In genomic region chr17:75721463-75722011, GRCh38 we compare ENCODE assay signal across 10 cellular contexts. TPM values are rescaled to one million over a fixed set of nuclear protein-coding genes. Genes with fewer than 3 reads are reported as not detected.
A peak's percentile ranks its signal among the peaks of the same experiment; 100 is the strongest.
DNase-seq lines count a peak whose midpoint lies in the region; ATAC-seq, FAIRE-seq and TF ChIP-seq lines count a peak whose summit lies in the region.
"Had no signal": no experiment of that assay in that cellular context is flagged by ENCODE, and none has a peak within 500 bp of the region (broad histone marks: within the 10 kb centered on the region; RNA-seq: fewer than 3 reads in every experiment).

No MANE protein-coding gene starts in this region.

- POLR2A ChIA-PET in H1 (lab: Charles Lee; ENCODE audit: partially characterized antibody), result interaction anchor here (0.8 to 7.1 kb wide), 8 partner anchors 8 to 65 kb away, joined by 3 to 45 read pairs (median 6); partner anchors contain the start of gene RECQL5
- POLR2A ChIA-PET in naive thymus-derived CD4-positive, alpha-beta T cell (lab: Charles Lee), result interaction anchor here (1.3 kb wide), 1 partner anchor 32 kb away, joined by 6 read pairs; no protein-coding TSS in a partner anchor

- H3K27ac ChIP-seq in 22Rv1 (no peak overlapping the region), H1 (ENCODE audit: low read depth, low read length) (no peak overlapping the region)
- H3K27ac ChIP-seq in naive thymus-derived CD4-positive, alpha-beta T cell (ENCODE audit: low read depth, low read length), result no peak overlapping the region

- H2BK12ac ChIP-seq in H1 (ENCODE audit: low read depth, low read length), result peak overlapping the region; percentile 9; the same call in 1 of the 2 replicates

- H3K23me2 ChIP-seq in H1 (ENCODE audit: low read depth, low read length), result peaks cover 11% of the 10 kb centered on the region; the same call in 1 of the 2 replicates

- no peak overlapping the region for H2BK120ac ChIP-seq in H1 (replicated peaks; ENCODE audit: low read depth, low read length)

- H3K27me3 Mint-ChIP-seq in naive thymus-derived CD4-positive, alpha-beta T cell, result peaks cover 0 to 30% (median 4%) of the 10 kb centered on the region in 5 donors

- peaks cover 4 to 7% (median 6%) of the 10 kb centered on the region in 7 donors for H3K4me1 Mint-ChIP-seq in naive thymus-derived CD4-positive, alpha-beta T cell

- TF ChIP-seq EP300 in H1 (IDR thresholded peaks at IDR 0.05; ENCODE audit: borderline replicate concordance in 1 of 2, low read depth in 2 of 2, low read length in 2 of 2), result no peak

- H3K9me3 ChIP-seq in H1 (ENCODE audit: insufficient read depth in 2 of 2, low read depth in 1 of 2, low read length in 1 of 2), result no peaks in the 10 kb centered on the region
- H3K9me3 ChIP-seq in naive thymus-derived CD4-positive, alpha-beta T cell (ENCODE audit: control insufficient read depth in 2 of 3, low read length in 3 of 3), result no peaks in the 10 kb centered on the region

- H3K79me2 ChIP-seq in H1 (ENCODE audit: control insufficient read depth in 1 of 2, insufficient read depth in 2 of 2, low read length in 2 of 2), result no peaks in the 10 kb centered on the region

- WGBS in H1 (ENCODE audit: extremely low coverage in 1 of 2, insufficient coverage in 1 of 2, insufficient read length in 1 of 2, insufficient replicate concordance in 2 of 2, low coverage in 1 of 2, low lambda C conversion rate in 2 of 2, missing lambda C conversion rate in 1 of 2), 2 experiments, result 28% methylated on average over 13 of the region's 33 CpGs; no CpG with 5 or more reads in 1 of the 2 experiments

- peak overlapping the region; percentile 53 for H4K91ac ChIP-seq in H1 (replicated peaks; ENCODE audit: insufficient read length, low read length)

- H3K4me3 Mint-ChIP-seq in naive thymus-derived CD4-positive, alpha-beta T cell, result peak overlapping the region in 8 of 10 donors; percentile 14 to 68 (median 51)

- peaks cover 4 to 30% (median 17%) of the 10 kb centered on the region in 4 experiments; a peak in 6 of 7 replicates for H3K27me3 ChIP-seq in H1 (replicated peaks in 1 of 4; ENCODE audit: control insufficient read depth in 3 of 4, extremely low read depth in 1 of 4, insufficient read depth in 3 of 4, low read length in 3 of 4)
- H3K27me3 ChIP-seq in naive thymus-derived CD4-positive, alpha-beta T cell (ENCODE audit: control insufficient read depth in 2 of 2, insufficient read depth in 2 of 2, low read length in 2 of 2), result no peaks in the 10 kb centered on the region

- FAIRE-seq in H1 (lab: Jason Lieb, UNC), result no peak
- FAIRE-seq: colon had no signal

- TF ChIP-seq RAD21 in H1 (IDR thresholded peaks at IDR 0.05 in 1 of 2, conservative IDR thresholded peaks at IDR 0.05 in 1 of 2; ENCODE audit: low read depth in 2 of 2, low read length in 2 of 2), result no peak

- H3K9me3 Mint-ChIP-seq in naive thymus-derived CD4-positive, alpha-beta T cell, result no peaks in the 10 kb centered on the region

- TF ChIP-seq CTCF in 22Rv1 (IDR thresholded peaks at IDR 0.05) (peak; percentile 26; the same call in 1 of the 2 replicates), LNCaP clone FGC (IDR thresholded peaks at IDR 0.05; ENCODE audit: control insufficient read depth, extremely low read depth, insufficient read depth) (no peak), H1 (IDR thresholded peaks at IDR 0.05; ENCODE audit: control extremely low read depth in 1 of 3, insufficient read depth in 1 of 3, low read depth in 1 of 3, low read length in 3 of 3) (no peak)

- H3K36me3 Mint-ChIP-seq in naive thymus-derived CD4-positive, alpha-beta T cell, result no peaks in the 10 kb centered on the region

- H3K79me1 ChIP-seq in H1 (ENCODE audit: low read depth, low read length), result no peaks in the 10 kb centered on the region

- H3K18ac ChIP-seq in H1 (ENCODE audit: extremely low read depth, low read length), result peak overlapping the region; percentile 60; the same call in 1 of the 2 replicates

- intact Hi-C loops in naive thymus-derived CD4-positive, alpha-beta T cell (cut with micrococcal nuclease), result loop anchor here in 1 of 2 donors (1.0 kb wide), 2 partner anchors 46 to 88 kb away; partner anchors contain the start of gene SMIM5

- H3K14ac ChIP-seq in H1 (ENCODE audit: insufficient read length), result no peak overlapping the region

- no peaks in the 10 kb centered on the region for H3K36me3 ChIP-seq in H1 (ENCODE audit: control insufficient read depth in 2 of 4, insufficient read depth in 4 of 4, low read length in 3 of 4)
- no peaks in the 10 kb centered on the region for H3K36me3 ChIP-seq in naive thymus-derived CD4-positive, alpha-beta T cell (ENCODE audit: control insufficient read depth in 2 of 3, insufficient read depth in 3 of 3, low read length in 3 of 3)

- TF ChIP-seq POLR2A in H1 (IDR thresholded peaks at IDR 0.05; ENCODE audit: control extremely low read depth in 1 of 2, low read depth in 2 of 2, low read length in 2 of 2), result no peak

- H2AK5ac ChIP-seq in H1 (ENCODE audit: low read depth, low read length), result no peak overlapping the region; the same call in 1 of the 2 replicates

- H3K56ac ChIP-seq in H1 (replicated peaks; ENCODE audit: insufficient read length, low read depth, low read length), result no peak overlapping the region

- H3K4me2 ChIP-seq in H1 (ENCODE audit: insufficient read depth in 1 of 2, low read depth in 2 of 2, low read length in 2 of 2), result peak overlapping the region; percentile 70 to 86

- peak overlapping the region; percentile 73; the same call in 1 of the 2 replicates for H2AFZ ChIP-seq in H1 (ENCODE audit: low read length)

- ATAC-seq in naive thymus-derived CD4-positive, alpha-beta T cell, result no peak
- ATAC-seq in GM21390 (IDR thresholded peaks at IDR 0.05; ENCODE audit: unreplicated experiment) (no peak), GM21515 (IDR thresholded peaks at IDR 0.05; ENCODE audit: unreplicated experiment) (no peak)

- no peak overlapping the region for H3K4ac ChIP-seq in H1 (replicated peaks; ENCODE audit: insufficient read length, low read depth, low read length)

- H2BK5ac ChIP-seq in H1 (ENCODE audit: low read depth, low read length), result no peak overlapping the region

- 0 out of 7 replicates have a peak overlapping the region, but pooled peaks of 1 of the 4 experiments have one; percentile 5 for H3K9ac ChIP-seq in H1 (replicated peaks in 1 of 4; ENCODE audit: extremely low read depth in 1 of 4, low read depth in 3 of 4, low read length in 3 of 4)

- H4K8ac ChIP-seq in H1 (ENCODE audit: extremely low read depth, insufficient read depth, low read length), result peak overlapping the region; percentile 35; the same call in 1 of the 2 replicates

- peaks cover 0 to 8% (median 4%) of the 10 kb centered on the region in 4 experiments; a peak in 3 of 7 replicates for H3K4me1 ChIP-seq in H1 (replicated peaks in 1 of 4; ENCODE audit: control insufficient read depth in 3 of 4, insufficient read depth in 4 of 4, low read length in 3 of 4)
- peaks cover 0 to 5% of the 10 kb centered on the region in 2 donors for H3K4me1 ChIP-seq in naive thymus-derived CD4-positive, alpha-beta T cell (ENCODE audit: control insufficient read depth in 2 of 2, insufficient read depth in 2 of 2, low read length in 2 of 2)

- CTCF ChIA-PET in H1 (lab: Charles Lee; ENCODE audit: partially characterized antibody), result interaction anchor here (0.6 to 3.0 kb wide), 13 partner anchors 10 to 265 kb away, joined by 3 to 31 read pairs (median 7); no protein-coding TSS in a partner anchor
- CTCF ChIA-PET in naive thymus-derived CD4-positive, alpha-beta T cell (lab: Charles Lee), result interaction anchor here (0.8 to 1.8 kb wide), 2 partner anchors 33 to 75 kb away, joined by 3 to 13 read pairs; a partner anchor contains a TSS

- H3K4me3 ChIP-seq in LNCaP clone FGC (ENCODE audit: low read depth, low read length), result peak overlapping the region; percentile 40
- peak overlapping the region; percentile 47 to 74 (median 50) for H3K4me3 ChIP-seq in H1 (ENCODE audit: extremely low read depth in 1 of 4, insufficient read depth in 2 of 4, low read depth in 3 of 4, low read length in 4 of 4)
- no peak overlapping the region for H3K4me3 ChIP-seq in naive thymus-derived CD4-positive, alpha-beta T cell (ENCODE audit: low read length)

- H3K27ac Mint-ChIP-seq in naive thymus-derived CD4-positive, alpha-beta T cell, result no peak overlapping the region

- no peak overlapping the region for H2BK20ac ChIP-seq in H1 (ENCODE audit: low read length)

- no peak overlapping the region; the same call in 1 of the 2 replicates for H2BK15ac ChIP-seq in H1 (ENCODE audit: low read length)

- no peak overlapping the region for H4K5ac ChIP-seq in H1 (ENCODE audit: insufficient read length, low read depth, low read length)

- no peak overlapping the region for H3K23ac ChIP-seq in H1 (ENCODE audit: insufficient read length)

- no peaks in the 10 kb centered on the region for H4K20me1 ChIP-seq in H1 (replicated peaks in 1 of 2; ENCODE audit: control insufficient read depth in 1 of 2, insufficient read depth in 2 of 2, low read length in 2 of 2)

- DNase-seq in LNCaP clone FGC (ENCODE audit: low read depth), result no peak
- peak in 1 of 2 experiments; percentile 54 for DNase-seq in H1 (ENCODE audit: low read depth in 1 of 2, low spot score in 2 of 2)
- DNase-seq in naive thymus-derived CD4-positive, alpha-beta T cell, result no peak
- no peak for DNase-seq in NCI-H446 treated with DMSO at 0.1 percent for 48 hours (lab: John Stamatoyannopoulos, UW)
- DNase-seq in activated gamma-delta T cell (lab: John Stamatoyannopoulos, UW), result no peak
- DNase-seq: NK-92 treated with Interleukin-12 subunit alpha and Interleukin-12 subunit beta, amount 100 ng/mL, for 24 hours had no signal

RNA-seq across cellular contexts. Expression of gene ITGB4, which starts 0.3 kb away (rescaled TPM):
- total RNA-seq in H1 (2021; fragmentation: NEBNext Ultra II Directional; extraction: Animal tissue kit (Norgen Biotek cat#: 25700)), result 5.4 and 5.6 TPM in 2 replicates
- 5.2 and 8.4 TPM in 2 replicates for polyA plus RNA-seq in H1 (2011; rRNA removed)
- 3.5 TPM for polyA plus RNA-seq in H1 (2011; cell fraction: cytosol; rRNA removed)
- 12.3 TPM for polyA plus RNA-seq in H1 (2011; cell fraction: nucleus; rRNA removed)
- polyA plus RNA-seq in H1 (2012, experiment 1 of 2), result 4.4 to 8.2 TPM (median 6.4 TPM) in 4 replicates
- polyA plus RNA-seq in H1 (2012, experiment 2 of 2), result 5.0 TPM
- 10.2 TPM for polyA plus RNA-seq in H1 (2013, experiment 1 of 2)
- 7.5 TPM for polyA plus RNA-seq in H1 (2013, experiment 2 of 2)
- polyA minus RNA-seq in H1 (2011; rRNA and poly(A)+ RNA removed), result 7.9 and 8.0 TPM in 2 replicates
- polyA minus RNA-seq in H1 (2011; cell fraction: cytosol; rRNA and poly(A)+ RNA removed), result 7.6 TPM
- polyA minus RNA-seq in H1 (2011; cell fraction: nucleus; rRNA and poly(A)+ RNA removed), result 6.2 TPM
- 1 to 10 TPM in 3 of 5 experiments, under 1 TPM in 2; 0.49 to 1.8 (median 1.2) TPM for total RNA-seq in naive thymus-derived CD4-positive, alpha-beta T cell
- polyA plus RNA-seq in naive thymus-derived CD4-positive, alpha-beta T cell, result under 1 TPM; 0.09 to 0.35 TPM

RNA-seq across cellular contexts. Expression of gene GALK1, which starts 43.5 kb away (rescaled TPM):
- total RNA-seq in H1 (2021; fragmentation: NEBNext Ultra II Directional; extraction: Animal tissue kit (Norgen Biotek cat#: 25700)), result 31.0 and 34.1 TPM in 2 replicates
- polyA plus RNA-seq in H1 (2011; rRNA removed), result 47.9 and 65.5 TPM in 2 replicates
- 44.5 TPM for polyA plus RNA-seq in H1 (2011; cell fraction: cytosol; rRNA removed)
- 55.8 TPM for polyA plus RNA-seq in H1 (2011; cell fraction: nucleus; rRNA removed)
- polyA plus RNA-seq in H1 (2012, experiment 1 of 2), result 16.4 to 35.1 TPM (median 32.3 TPM) in 4 replicates
- polyA plus RNA-seq in H1 (2012, experiment 2 of 2), result 35.2 TPM
- 21.9 TPM for polyA plus RNA-seq in H1 (2013, experiment 1 of 2)
- 20.6 TPM for polyA plus RNA-seq in H1 (2013, experiment 2 of 2)
- 12.2 and 12.8 TPM in 2 replicates for polyA minus RNA-seq in H1 (2011; rRNA and poly(A)+ RNA removed)
- 20.1 TPM for polyA minus RNA-seq in H1 (2011; cell fraction: cytosol; rRNA and poly(A)+ RNA removed)
- 19.5 TPM for polyA minus RNA-seq in H1 (2011; cell fraction: nucleus; rRNA and poly(A)+ RNA removed)
- 10 to 100 TPM in 4 of 5 experiments, 1 to 10 TPM in 1; 9.9 to 42.9 (median 22.1) TPM for total RNA-seq in naive thymus-derived CD4-positive, alpha-beta T cell
- polyA plus RNA-seq in naive thymus-derived CD4-positive, alpha-beta T cell, result 10 to 100 TPM; 12.8 to 18.9 TPM

RNA-seq across cellular contexts. Expression of gene SAP30BP, which starts 54.4 kb away (rescaled TPM):
- total RNA-seq in H1 (2021; fragmentation: NEBNext Ultra II Directional; extraction: Animal tissue kit (Norgen Biotek cat#: 25700)), result 79.9 and 81.5 TPM in 2 replicates
- 63.3 and 82.1 TPM in 2 replicates for polyA plus RNA-seq in H1 (2011; rRNA removed)
- polyA plus RNA-seq in H1 (2011; cell fraction: cytosol; rRNA removed), result 88.6 TPM
- 167 TPM for polyA plus RNA-seq in H1 (2011; cell fraction: nucleus; rRNA removed)
- 60.3 to 81.1 TPM (median 73.3 TPM) in 4 replicates for polyA plus RNA-seq in H1 (2012, experiment 1 of 2)
- 72.8 TPM for polyA plus RNA-seq in H1 (2012, experiment 2 of 2)
- polyA plus RNA-seq in H1 (2013, experiment 1 of 2), result 55.3 TPM
- polyA plus RNA-seq in H1 (2013, experiment 2 of 2), result 51.7 TPM
- 44.8 and 47.0 TPM in 2 replicates for polyA minus RNA-seq in H1 (2011; rRNA and poly(A)+ RNA removed)
- polyA minus RNA-seq in H1 (2011; cell fraction: cytosol; rRNA and poly(A)+ RNA removed), result 35.2 TPM
- 50.9 TPM for polyA minus RNA-seq in H1 (2011; cell fraction: nucleus; rRNA and poly(A)+ RNA removed)
- total RNA-seq in naive thymus-derived CD4-positive, alpha-beta T cell, result 100 to 1,000 TPM in 4 of 5 experiments, 10 to 100 TPM in 1; 97.6 to 198 (median 116) TPM
- 10 to 100 TPM; 69.5 to 76.1 TPM for polyA plus RNA-seq in naive thymus-derived CD4-positive, alpha-beta T cell

RNA-seq across cellular contexts. Expression of gene RECQL5, which starts 54.6 kb away (rescaled TPM):
- 40.7 and 41.1 TPM in 2 replicates for total RNA-seq in H1 (2021; fragmentation: NEBNext Ultra II Directional; extraction: Animal tissue kit (Norgen Biotek cat#: 25700))
- 15.1 and 34.9 TPM in 2 replicates for polyA plus RNA-seq in H1 (2011; rRNA removed)
- 32.7 TPM for polyA plus RNA-seq in H1 (2011; cell fraction: cytosol; rRNA removed)
- 166 TPM for polyA plus RNA-seq in H1 (2011; cell fraction: nucleus; rRNA removed)
- 29.1 to 42.9 TPM (median 40.6 TPM) in 4 replicates for polyA plus RNA-seq in H1 (2012, experiment 1 of 2)
- 39.8 TPM for polyA plus RNA-seq in H1 (2012, experiment 2 of 2)
- polyA plus RNA-seq in H1 (2013, experiment 1 of 2), result 27.4 TPM
- polyA plus RNA-seq in H1 (2013, experiment 2 of 2), result 25.6 TPM
- 34.6 and 39.9 TPM in 2 replicates for polyA minus RNA-seq in H1 (2011; rRNA and poly(A)+ RNA removed)
- 35.7 TPM for polyA minus RNA-seq in H1 (2011; cell fraction: cytosol; rRNA and poly(A)+ RNA removed)
- polyA minus RNA-seq in H1 (2011; cell fraction: nucleus; rRNA and poly(A)+ RNA removed), result 79.5 TPM
- total RNA-seq in naive thymus-derived CD4-positive, alpha-beta T cell, result 10 to 100 TPM; 38.7 to 76.5 (median 49.2) TPM
- polyA plus RNA-seq in naive thymus-derived CD4-positive, alpha-beta T cell, result 10 to 100 TPM; 12.4 to 25.9 TPM
